8 cellular contexts compared by ENCODE assay signal in genomic region chr16:49921791-49922456, GRCh38.
A peak's percentile ranks its signal among the peaks of the same experiment; 100 is the strongest.
DNase-seq lines count a peak whose midpoint lies in the region; ATAC-seq, FAIRE-seq and TF ChIP-seq lines count a peak whose summit lies in the region.

No MANE protein-coding gene starts in this region.

- TF ChIP-seq POLR2A in GM12891 (IDR thresholded peaks at IDR 0.05; ENCODE audit: low read depth, low read length), result no peak

- DNase-seq in 8988T (peak; percentile 95), GM12891 (ENCODE audit: insufficient read length, low spot score) (peak; percentile 59), NCI-H226 (peak; percentile 10), activated T-cell treated with anti-CD3 and anti-CD28 coated beads for 24 hours (ENCODE audit: low read depth) (peak; percentile 11), fibroblast of the conjunctiva (ENCODE audit: low read depth) (peak; percentile 17), non-pigmented ciliary epithelial cell (ENCODE audit: low read depth) (peak; percentile 11), ureter (ENCODE audit: low spot score) (peak; percentile 72)

- peak; percentile 73 for FAIRE-seq in GM12891 (lab: Jason Lieb, UNC)

- ATAC-seq in HG02763 (IDR thresholded peaks at IDR 0.05; ENCODE audit: unreplicated experiment), result no peak

TF ChIP-seq in GM12891, 5 proteins besides CTCF, POLR2A, EP300 and RAD21:
- TF ChIP-seq POU2F2 (IDR thresholded peaks at IDR 0.05; ENCODE audit: low read depth, low read length) (no peak), TAF1 (IDR thresholded peaks at IDR 0.05; ENCODE audit: low read depth, low read length) (no peak), POLR2AphosphoS5 (IDR thresholded peaks at IDR 0.05; ENCODE audit: low read depth, low read length) (no peak), SPI1 (IDR thresholded peaks at IDR 0.05; ENCODE audit: low read depth, low read length) (no peak), PAX5 (IDR thresholded peaks at IDR 0.05; ENCODE audit: insufficient read depth, low read length, severe bottlenecking) (no peak)

Comparison
In these comparisons a context has a peak if more than half of its experiments do, and no peak if none do; other contexts are left out.
1. DNase-seq: peak in every context shown above with its lines; median percentile 95 in 8988T; 72 in ureter; 59 in GM12891; 17 in fibroblast of the conjunctiva; 11 in activated T-cell treated with anti-CD3 and anti-CD28 coated beads for 24 hours; 11 in non-pigmented ciliary epithelial cell; 10 in NCI-H226.